1 cellular context compared by ENCODE assay signal in genomic region chrX:136171420-136171819, GRCh38.
TF ChIP-seq lines count a peak whose summit lies in the region.

No MANE protein-coding gene starts in this region.

TF ChIP-seq in endothelial cell of umbilical vein, 7 proteins besides CTCF, POLR2A, EP300 and RAD21:
- TF ChIP-seq JUN (IDR thresholded peaks at IDR 0.05; ENCODE audit: borderline replicate concordance, insufficient read depth, insufficient read length, low read depth) (no peak), GATA2 (IDR thresholded peaks at IDR 0.05; ENCODE audit: insufficient read depth, insufficient read length, low read depth, low read length) (no peak), FOS (IDR thresholded peaks at IDR 0.05; ENCODE audit: borderline replicate concordance, insufficient read depth, low read length) (no peak), POLR2AphosphoS5 (IDR thresholded peaks at IDR 0.05; ENCODE audit: insufficient read depth, low read depth, low read length) (no peak), MYC (IDR thresholded peaks at IDR 0.05; ENCODE audit: low read depth, low read length) (no peak), EZH2 (IDR thresholded peaks at IDR 0.05; ENCODE audit: borderline replicate concordance, low read depth, low read length, severe bottlenecking) (no peak)
- TF ChIP-seq, protein P1, sequence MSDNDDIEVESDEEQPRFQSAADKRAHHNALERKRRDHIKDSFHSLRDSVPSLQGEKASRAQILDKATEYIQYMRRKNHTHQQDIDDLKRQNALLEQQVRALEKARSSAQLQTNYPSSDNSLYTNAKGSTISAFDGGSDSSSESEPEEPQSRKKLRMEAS (IDR thresholded peaks at IDR 0.05; ENCODE audit: insufficient read depth, insufficient read length) = no peak
